14 cellular contexts compared by ENCODE assay signal in the genomic region with DNA sequence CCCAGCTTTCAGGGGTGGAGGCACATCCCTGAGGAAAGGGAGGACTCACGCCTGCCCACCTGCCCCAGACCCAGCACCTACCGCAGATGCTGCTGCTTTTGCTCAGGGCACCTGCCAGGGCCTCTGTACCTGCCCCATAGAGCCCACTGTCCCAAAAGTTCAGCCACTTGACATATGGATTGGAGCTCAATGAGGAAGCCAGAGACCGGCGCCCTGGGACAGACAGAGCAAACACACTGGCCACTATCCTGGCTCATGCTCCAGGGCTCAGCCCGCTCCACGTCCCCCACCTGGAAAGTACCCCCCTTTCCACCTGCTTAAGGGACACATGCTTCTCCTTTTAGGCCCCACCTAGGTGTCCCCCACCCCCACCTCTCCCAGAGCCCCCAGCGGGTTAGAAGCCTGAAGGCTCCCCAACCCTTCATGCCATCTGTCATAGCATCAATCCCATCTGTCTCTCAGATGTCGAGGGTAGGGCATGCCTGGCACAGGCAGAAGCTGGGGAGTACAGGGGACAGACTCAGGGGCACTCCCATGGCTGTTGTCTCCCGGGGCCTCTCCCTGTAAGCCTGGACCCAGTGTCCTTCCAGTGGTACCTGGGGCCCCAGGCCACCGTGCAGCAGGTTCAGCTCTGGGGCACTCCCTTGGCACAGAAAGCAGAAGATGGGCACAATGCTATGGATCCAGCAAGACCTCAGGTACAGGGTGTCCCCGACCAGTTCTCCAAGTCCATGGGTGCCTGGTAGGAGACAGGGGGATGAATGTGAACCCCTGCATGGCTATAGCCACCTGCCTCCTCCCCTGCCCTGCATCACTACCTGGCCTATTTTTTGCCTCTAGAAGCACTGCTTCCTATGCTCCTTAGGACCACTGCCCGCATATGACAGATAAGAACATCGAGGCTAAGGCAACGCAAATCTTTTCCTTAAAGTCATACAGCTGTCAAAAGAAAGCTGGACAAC. TPM values are rescaled to one million over a fixed set of nuclear protein-coding genes. Genes with fewer than 3 reads are reported as not detected.
A peak's percentile ranks its signal among the peaks of the same experiment; 100 is the strongest.
DNase-seq lines count a peak whose midpoint lies in the region; ATAC-seq and TF ChIP-seq lines count a peak whose summit lies in the region.
"Had no signal": no experiment of that assay in that cellular context is flagged by ENCODE, and none has a peak within 500 bp of the region (broad histone marks: within the 10 kb centered on the region; RNA-seq: fewer than 3 reads in every experiment).

No MANE protein-coding gene starts in this region.

- no peaks in the 10 kb centered on the region for H3F3A ChIP-seq in GM23338 (replicated peaks; ENCODE audit: low read depth)

- TF ChIP-seq CTCF in GM23338 (conservative IDR thresholded peaks at IDR 0.05; ENCODE audit: low read depth in 2 of 2) (no peak), Calu3 (IDR thresholded peaks at IDR 0.05; ENCODE audit: unreplicated experiment) (no peak)

- H3K4me1 Mint-ChIP-seq in GM23338 (peaks cover 43% of the 10 kb centered on the region), Calu3 (ENCODE audit: low read depth, unreplicated experiment) (peaks cover 18% of the 10 kb centered on the region)
- H3K4me1 Mint-ChIP-seq in activated T-helper 2 cell treated with anti-CD3 and anti-CD28 coated beads, Interferon-gamma antibody, Interleukin-2, Interleukin-4, amounts not matched to agents 10 μg/mL and 5 μg/mL and 100 μg/mL, durations not matched to agents 14 hours and 24 hours and 36 hours (ENCODE audit: low read depth), result peaks cover 10% of the 10 kb centered on the region

- no peak overlapping the region for H3K27ac ChIP-seq in BLaER1 treated with 17β-estradiol and CSF1 and Interleukin-3, amounts not matched to agents 10 nM and 100 nM
- H3K27ac ChIP-seq in GM23338 (ENCODE audit: low read depth) (no peak overlapping the region), mesodermal cell (ENCODE audit: low read depth, low read length, severe bottlenecking) (no peak overlapping the region)

- H2AFZ ChIP-seq in GM23338, result no peak overlapping the region

- H3K9me3 ChIP-seq in BLaER1 treated with 17β-estradiol and CSF1 and Interleukin-3, amounts not matched to agents 10 nM and 100 nM (replicated peaks in 1 of 11), result no peaks in the 10 kb centered on the region
- H3K9me3 ChIP-seq in mesodermal cell (ENCODE audit: control insufficient read depth, low read length), result no peaks in the 10 kb centered on the region
- H3K9me3 ChIP-seq: HAP-1 had no signal

- H3K4me3 Mint-ChIP-seq in GM23338, result peak overlapping the region; percentile 87
- peak overlapping the region; percentile 24 for H3K4me3 Mint-ChIP-seq in activated T-helper 2 cell treated with anti-CD3 and anti-CD28 coated beads, Interferon-gamma antibody, Interleukin-2, Interleukin-4, amounts not matched to agents 10 μg/mL and 5 μg/mL and 100 μg/mL, durations not matched to agents 14 hours and 24 hours and 36 hours (ENCODE audit: low read depth)
- no peak overlapping the region for H3K4me3 Mint-ChIP-seq in Calu3 (ENCODE audit: low read depth, unreplicated experiment)

- peaks cover 26 to 42% (median 33%) of the 10 kb centered on the region in 10 experiments for H3K4me1 ChIP-seq in BLaER1 treated with 17β-estradiol and CSF1 and Interleukin-3, amounts not matched to agents 10 nM and 100 nM
- H3K4me1 ChIP-seq in GM23338 (ENCODE audit: insufficient read depth), result peaks cover 18% of the 10 kb centered on the region
- H3K4me1 ChIP-seq in mesodermal cell (ENCODE audit: control insufficient read depth, insufficient read depth, low read length, poor library complexity, severe bottlenecking), result peaks cover 18% of the 10 kb centered on the region

- H3K27me3 Mint-ChIP-seq in GM23338 (ENCODE audit: insufficient read depth, low read depth, poor library complexity) (peaks cover 25% of the 10 kb centered on the region), Calu3 (ENCODE audit: unreplicated experiment) (peaks cover 13% of the 10 kb centered on the region)
- peaks cover 3% of the 10 kb centered on the region for H3K27me3 Mint-ChIP-seq in activated T-helper 2 cell treated with anti-CD3 and anti-CD28 coated beads, Interferon-gamma antibody, Interleukin-2, Interleukin-4, amounts not matched to agents 10 μg/mL and 5 μg/mL and 100 μg/mL, durations not matched to agents 14 hours and 24 hours and 36 hours (ENCODE audit: low read depth)

- H3K79me2 ChIP-seq in GM23338 (replicated peaks; ENCODE audit: insufficient read depth), result no peaks in the 10 kb centered on the region

- BruUV-seq in Calu3 (replicated peaks; lab: Mats Ljungman, UMichigan), result no TSS peak

- no peaks in the 10 kb centered on the region for H3K36me3 ChIP-seq in BLaER1 treated with 17β-estradiol and CSF1 and Interleukin-3, amounts not matched to agents 10 nM and 100 nM
- H3K36me3 ChIP-seq in GM23338 (ENCODE audit: insufficient read depth) (no peaks in the 10 kb centered on the region), mesodermal cell (ENCODE audit: control insufficient read depth, insufficient read depth, low read length) (no peaks in the 10 kb centered on the region)
- H3K36me3 ChIP-seq: HAP-1 had no signal

- no peak overlapping the region for H3K9ac ChIP-seq in BLaER1 treated with 17β-estradiol and CSF1 and Interleukin-3, amounts not matched to agents 10 nM and 100 nM

- H3K36me3 Mint-ChIP-seq in GM23338 (ENCODE audit: low read depth) (no peaks in the 10 kb centered on the region), Calu3 (ENCODE audit: insufficient read depth, unreplicated experiment) (no peaks in the 10 kb centered on the region)
- no peaks in the 10 kb centered on the region for H3K36me3 Mint-ChIP-seq in activated T-helper 2 cell treated with anti-CD3 and anti-CD28 coated beads, Interferon-gamma antibody, Interleukin-2, Interleukin-4, amounts not matched to agents 10 μg/mL and 5 μg/mL and 100 μg/mL, durations not matched to agents 14 hours and 24 hours and 36 hours (ENCODE audit: low read depth)

- H4K20me1 ChIP-seq in BLaER1 treated with 17β-estradiol and CSF1 and Interleukin-3, amounts not matched to agents 10 nM and 100 nM, result peaks cover 0 to 9% (median 0%) of the 10 kb centered on the region in 11 experiments; a peak in 5 of 22 replicates
- no peaks in the 10 kb centered on the region for H4K20me1 ChIP-seq in GM23338 (replicated peaks; ENCODE audit: insufficient read depth)

- H3K4me2 ChIP-seq in BLaER1 treated with 17β-estradiol and CSF1 and Interleukin-3, amounts not matched to agents 10 nM and 100 nM, result peak overlapping the region in 8 of 11 experiments; percentile 88 to 98 (median 96); a peak in 6 of 22 replicates
- H3K4me2 ChIP-seq in GM23338, result peak overlapping the region; percentile 91; the same call in 1 of the 2 replicates

- no peaks in the 10 kb centered on the region for H3K9me3 Mint-ChIP-seq in GM23338
- no peaks in the 10 kb centered on the region for H3K9me3 Mint-ChIP-seq in activated T-helper 2 cell treated with anti-CD3 and anti-CD28 coated beads, Interferon-gamma antibody, Interleukin-2, Interleukin-4, amounts not matched to agents 10 μg/mL and 5 μg/mL and 100 μg/mL, durations not matched to agents 14 hours and 24 hours and 36 hours
- H3K9me3 Mint-ChIP-seq in Calu3 (ENCODE audit: low read depth, unreplicated experiment), result no peaks in the 10 kb centered on the region

- H3K9me2 ChIP-seq in GM23338 (ENCODE audit: insufficient read depth), result no peaks in the 10 kb centered on the region

- no peak overlapping the region for H3K4me3 ChIP-seq in BLaER1 treated with 17β-estradiol and CSF1 and Interleukin-3, amounts not matched to agents 10 nM and 100 nM
- H3K4me3 ChIP-seq in GM23338 (no peak overlapping the region), mesodermal cell (ENCODE audit: extremely low read depth, insufficient read depth, low read length, poor library complexity, severe bottlenecking) (peak overlapping the region; percentile 52)

- CTCF ChIA-PET in Calu3 (lab: Charles Lee), result interaction anchor here (0.6 kb wide), 1 partner anchor 206 kb away, joined by 3 read pairs; no protein-coding TSS in a partner anchor

- no peak for DNase-seq in GM23338 (ENCODE audit: low spot score)
- no peak for DNase-seq in activated T-helper 2 cell treated with anti-CD3 and anti-CD28 coated beads, Interferon-gamma antibody, Interleukin-2, Interleukin-4, amounts not matched to agents 10 μg/mL and 5 μg/mL and 100 μg/mL, durations not matched to agents 14 hours and 24 hours and 36 hours (ENCODE audit: low spot score)
- no peak for DNase-seq in effector CD8-positive, alpha-beta T cell (lab: John Stamatoyannopoulos, UW)
- no peak for DNase-seq in stimulated activated naive CD4-positive, alpha-beta T cell (lab: John Stamatoyannopoulos, UW)
- no peak for DNase-seq in Calu3
- DNase-seq: dermis blood vessel endothelial cell, NCI-H526, T1000 had no signal

- intact Hi-C loops in activated T-helper 2 cell treated with anti-CD3 and anti-CD28 coated beads, Interferon-gamma antibody, Interleukin-2, Interleukin-4, amounts not matched to agents 10 μg/mL and 5 μg/mL and 100 μg/mL, durations not matched to agents 14 hours and 24 hours and 36 hours (cut with micrococcal nuclease), result no loop called here
- intact Hi-C loops in Calu3 (cut with micrococcal nuclease; ENCODE audit: unreplicated experiment), result no loop called here

- no peak overlapping the region for H3K27ac Mint-ChIP-seq in GM23338
- H3K27ac Mint-ChIP-seq in activated T-helper 2 cell treated with anti-CD3 and anti-CD28 coated beads, Interferon-gamma antibody, Interleukin-2, Interleukin-4, amounts not matched to agents 10 μg/mL and 5 μg/mL and 100 μg/mL, durations not matched to agents 14 hours and 24 hours and 36 hours, result no peak overlapping the region
- H3K27ac Mint-ChIP-seq in Calu3 (ENCODE audit: unreplicated experiment), result no peak overlapping the region

- ATAC-seq in GM23338 (no peak), HG02840 (IDR thresholded peaks at IDR 0.05; ENCODE audit: low FRiP score, unreplicated experiment) (no peak)

- 86 to 94% methylated on average over 9 to 12 of the region's 14 CpGs for WGBS in mesodermal cell (ENCODE audit: insufficient coverage in 2 of 2), 2 experiments

- H3K27me3 ChIP-seq in BLaER1 treated with 17β-estradiol and CSF1 and Interleukin-3, amounts not matched to agents 10 nM and 100 nM, result no peaks in the 10 kb centered on the region
- no peaks in the 10 kb centered on the region for H3K27me3 ChIP-seq in GM23338 (ENCODE audit: insufficient read depth)

RNA-seq across cellular contexts. Expression of gene P2RX6, which starts 2.2 kb away (rescaled TPM):
- not detected in 2 replicates for total RNA-seq in GM23338 (2014; rRNA removed; shearing (Covaris generic))
- polyA plus RNA-seq in GM23338 (2016; fragmentation: Nextera tagmentation; extraction: Ambion mirVana), result not detected in 2 replicates
- 0.07 TPM in 1 of 2 replicates, not detected in the other for total RNA-seq in activated T-helper 2 cell treated with anti-CD3 and anti-CD28 coated beads, Interferon-gamma antibody, Interleukin-2, Interleukin-4, amounts not matched to agents 10 μg/mL and 5 μg/mL and 100 μg/mL, durations not matched to agents 14 hours and 24 hours and 36 hours
- polyA plus RNA-seq in mesodermal cell (2013, experiment 1 of 2), result 2.5 TPM
- 2.1 TPM for polyA plus RNA-seq in mesodermal cell (2013, experiment 2 of 2)
- total RNA-seq in Calu3 (2022), result 0.26 and 0.42 TPM in 2 replicates

RNA-seq across cellular contexts. Expression of gene THAP7, which starts 10.8 kb away (rescaled TPM):
- total RNA-seq in GM23338 (2014; rRNA removed; shearing (Covaris generic)), result 25.9 and 38.8 TPM in 2 replicates
- 20.4 and 21.8 TPM in 2 replicates for polyA plus RNA-seq in GM23338 (2016; fragmentation: Nextera tagmentation; extraction: Ambion mirVana)
- total RNA-seq in activated T-helper 2 cell treated with anti-CD3 and anti-CD28 coated beads, Interferon-gamma antibody, Interleukin-2, Interleukin-4, amounts not matched to agents 10 μg/mL and 5 μg/mL and 100 μg/mL, durations not matched to agents 14 hours and 24 hours and 36 hours, result 25.8 and 25.9 TPM in 2 replicates
- polyA plus RNA-seq in mesodermal cell (2013, experiment 1 of 2), result 15.6 TPM
- polyA plus RNA-seq in mesodermal cell (2013, experiment 2 of 2), result 12.6 TPM
- total RNA-seq in Calu3 (2022), result 24.5 and 25.3 TPM in 2 replicates

RNA-seq across cellular contexts. Expression of gene SLC7A4, which starts 19.6 kb away (rescaled TPM):
- 0.07 and 0.16 TPM in 2 replicates for total RNA-seq in GM23338 (2014; rRNA removed; shearing (Covaris generic))
- 0.09 and 0.44 TPM in 2 replicates for polyA plus RNA-seq in GM23338 (2016; fragmentation: Nextera tagmentation; extraction: Ambion mirVana)
- 0.07 TPM in 1 of 2 replicates, not detected in the other for total RNA-seq in activated T-helper 2 cell treated with anti-CD3 and anti-CD28 coated beads, Interferon-gamma antibody, Interleukin-2, Interleukin-4, amounts not matched to agents 10 μg/mL and 5 μg/mL and 100 μg/mL, durations not matched to agents 14 hours and 24 hours and 36 hours
- 0.85 TPM for polyA plus RNA-seq in mesodermal cell (2013, experiment 1 of 2)
- 1.6 TPM for polyA plus RNA-seq in mesodermal cell (2013, experiment 2 of 2)
- 0.14 TPM in 1 of 2 replicates, not detected in the other for total RNA-seq in Calu3 (2022)
- total RNA-seq: dermis blood vessel endothelial cell had no signal

RNA-seq across cellular contexts. Expression of gene LZTR1, which starts 30.6 kb away (rescaled TPM):
- total RNA-seq in GM23338 (2014; rRNA removed; shearing (Covaris generic)), result 39.9 and 41.1 TPM in 2 replicates
- polyA plus RNA-seq in GM23338 (2016; fragmentation: Nextera tagmentation; extraction: Ambion mirVana), result 7.7 and 9.2 TPM in 2 replicates
- 64.7 and 68.4 TPM in 2 replicates for total RNA-seq in activated T-helper 2 cell treated with anti-CD3 and anti-CD28 coated beads, Interferon-gamma antibody, Interleukin-2, Interleukin-4, amounts not matched to agents 10 μg/mL and 5 μg/mL and 100 μg/mL, durations not matched to agents 14 hours and 24 hours and 36 hours
- 28.4 TPM for polyA plus RNA-seq in mesodermal cell (2013, experiment 1 of 2)
- 21.9 TPM for polyA plus RNA-seq in mesodermal cell (2013, experiment 2 of 2)
- total RNA-seq in Calu3 (2022), result 49.3 and 55.4 TPM in 2 replicates

RNA-seq across cellular contexts. Expression of gene LRRC74B, which starts 33.0 kb away (rescaled TPM):
- not detected in 2 replicates for total RNA-seq in GM23338 (2014; rRNA removed; shearing (Covaris generic))
- not detected in 2 replicates for polyA plus RNA-seq in GM23338 (2016; fragmentation: Nextera tagmentation; extraction: Ambion mirVana)
- total RNA-seq in activated T-helper 2 cell treated with anti-CD3 and anti-CD28 coated beads, Interferon-gamma antibody, Interleukin-2, Interleukin-4, amounts not matched to agents 10 μg/mL and 5 μg/mL and 100 μg/mL, durations not matched to agents 14 hours and 24 hours and 36 hours, result 0.23 TPM in 1 of 2 replicates, not detected in the other
- 0.11 TPM for polyA plus RNA-seq in mesodermal cell (2013, experiment 1 of 2)
- not detected for polyA plus RNA-seq in mesodermal cell (2013, experiment 2 of 2)
- total RNA-seq in Calu3 (2022), result not detected in 2 replicates
- total RNA-seq: activated CD8-positive, alpha-beta memory T cell treated with anti-CD3 and anti-CD28 coated beads for 36 hours; dermis blood vessel endothelial cell had no signal
- polyA plus RNA-seq: adipose tissue had no signal
